ENCODE assay signal across 10 cellular contexts in genomic region chr18:9066358-9066757, GRCh38. TPM values are rescaled to one million over a fixed set of nuclear protein-coding genes. Genes with fewer than 3 reads are reported as not detected.
DNase-seq lines count a peak whose midpoint lies in the region; ATAC-seq, FAIRE-seq and TF ChIP-seq lines count a peak whose summit lies in the region.
"Had no signal": no experiment of that assay in that cellular context is flagged by ENCODE, and none has a peak within 500 bp of the region (broad histone marks: within the 10 kb centered on the region; RNA-seq: fewer than 3 reads in every experiment).

No MANE protein-coding gene starts in this region.

- no peaks in the 10 kb centered on the region for H3K79me1 ChIP-seq in H1 (ENCODE audit: low read depth, low read length)

- H3K36me3 ChIP-seq in H1 (ENCODE audit: control insufficient read depth in 2 of 4, insufficient read depth in 4 of 4, low read length in 3 of 4) (no peaks in the 10 kb centered on the region), body of pancreas (replicated peaks in 1 of 2; ENCODE audit: insufficient read depth in 1 of 2, low read depth in 2 of 2) (no peaks in the 10 kb centered on the region)

- TF ChIP-seq POLR2A in H1 (IDR thresholded peaks at IDR 0.05; ENCODE audit: control extremely low read depth in 1 of 2, low read depth in 2 of 2, low read length in 2 of 2) (no peak), body of pancreas (IDR thresholded peaks at IDR 0.05) (no peak)

- WGBS in H1 (ENCODE audit: extremely low coverage in 1 of 2, insufficient coverage in 1 of 2, insufficient read length in 1 of 2, insufficient replicate concordance in 2 of 2, low coverage in 1 of 2, low lambda C conversion rate in 2 of 2, missing lambda C conversion rate in 1 of 2), 2 experiments = 96% methylated on average over 4 of the region's 4 CpGs; no CpG with 5 or more reads in 1 of the 2 experiments
- WGBS in body of pancreas, 2 donors = 93 to 95% methylated on average over 4 of the region's 4 CpGs

- no peak overlapping the region for H2AK5ac ChIP-seq in H1 (ENCODE audit: low read depth, low read length)

- TF ChIP-seq CTCF in H1 (IDR thresholded peaks at IDR 0.05; ENCODE audit: control extremely low read depth in 1 of 3, insufficient read depth in 1 of 3, low read depth in 1 of 3, low read length in 3 of 3) (no peak), body of pancreas (IDR thresholded peaks at IDR 0.05) (no peak)

- H3K4ac ChIP-seq in H1 (replicated peaks; ENCODE audit: insufficient read length, low read depth, low read length) = no peak overlapping the region

- ATAC-seq in GM18868 (IDR thresholded peaks at IDR 0.05; ENCODE audit: unreplicated experiment) (peak; percentile 37), GM21528 (IDR thresholded peaks at IDR 0.05; ENCODE audit: low FRiP score, unreplicated experiment) (peak; percentile 28), HG03135 (IDR thresholded peaks at IDR 0.05; ENCODE audit: unreplicated experiment) (peak; percentile 28), body of pancreas (no peak)

- H3K4me2 ChIP-seq in H1 (ENCODE audit: insufficient read depth in 1 of 2, low read depth in 2 of 2, low read length in 2 of 2) = no peak overlapping the region

- TF ChIP-seq RAD21 in H1 (IDR thresholded peaks at IDR 0.05 in 1 of 2, conservative IDR thresholded peaks at IDR 0.05 in 1 of 2; ENCODE audit: low read depth in 2 of 2, low read length in 2 of 2) = no peak

- no peak overlapping the region for H3K9ac ChIP-seq in H1 (replicated peaks in 1 of 4; ENCODE audit: extremely low read depth in 1 of 4, low read depth in 3 of 4, low read length in 3 of 4)

- no peak for FAIRE-seq in H1 (lab: Jason Lieb, UNC)
- FAIRE-seq: small intestine had no signal

- H2BK12ac ChIP-seq in H1 (ENCODE audit: low read depth, low read length) = no peak overlapping the region

- DNase-seq in H1 (ENCODE audit: low read depth in 1 of 2, low spot score in 2 of 2) (no peak), body of pancreas (no peak)
- no peak for DNase-seq in stimulated activated CD4-positive, alpha-beta T cell treated with anti-CD3 and anti-CD28 coated beads, Interleukin-2, amount 100 ng/mL, for 24 hours
- DNase-seq in activated effector memory CD4-positive, alpha-beta T cell treated with Interleukin-2 at 50 U/mL for 16 hours = no peak
- DNase-seq: NCI-H1092 treated with DMSO at 0.1 percent for 48 hours, NCI-H69, small intestine had no signal

- H4K8ac ChIP-seq in H1 (ENCODE audit: extremely low read depth, insufficient read depth, low read length) = no peak overlapping the region

- H3K14ac ChIP-seq in H1 (ENCODE audit: insufficient read length) = no peak overlapping the region

- intact Hi-C loops in body of pancreas (cut with DNase I) = no loop called here

- no peak overlapping the region for H3K18ac ChIP-seq in H1 (ENCODE audit: extremely low read depth, low read length)

- no peak overlapping the region for H2BK5ac ChIP-seq in H1 (ENCODE audit: low read depth, low read length)

- H3K27me3 ChIP-seq in H1 (replicated peaks in 1 of 4; ENCODE audit: control insufficient read depth in 3 of 4, extremely low read depth in 1 of 4, insufficient read depth in 3 of 4, low read length in 3 of 4) = no peaks in the 10 kb centered on the region
- no peaks in the 10 kb centered on the region for H3K27me3 ChIP-seq in body of pancreas

- no peak overlapping the region for H2BK15ac ChIP-seq in H1 (ENCODE audit: low read length)

- no peak overlapping the region for H4K91ac ChIP-seq in H1 (replicated peaks; ENCODE audit: insufficient read length, low read length)

- H3K79me2 ChIP-seq in H1 (ENCODE audit: control insufficient read depth in 1 of 2, insufficient read depth in 2 of 2, low read length in 2 of 2) = no peaks in the 10 kb centered on the region

- H2BK20ac ChIP-seq in H1 (ENCODE audit: low read length) = no peak overlapping the region

- H3K4me3 ChIP-seq in H1 (ENCODE audit: extremely low read depth in 1 of 4, insufficient read depth in 2 of 4, low read depth in 3 of 4, low read length in 4 of 4) (no peak overlapping the region), body of pancreas (no peak overlapping the region)

- no peaks in the 10 kb centered on the region for H4K20me1 ChIP-seq in H1 (replicated peaks in 1 of 2; ENCODE audit: control insufficient read depth in 1 of 2, insufficient read depth in 2 of 2, low read length in 2 of 2)

- TF ChIP-seq EP300 in H1 (IDR thresholded peaks at IDR 0.05; ENCODE audit: borderline replicate concordance in 1 of 2, low read depth in 2 of 2, low read length in 2 of 2) = no peak

- H3K9me3 ChIP-seq in H1 (ENCODE audit: insufficient read depth in 2 of 2, low read depth in 1 of 2, low read length in 1 of 2) = no peaks in the 10 kb centered on the region
- H3K9me3 ChIP-seq in body of pancreas = no peaks in the 10 kb centered on the region

- H3K27ac ChIP-seq in H1 (ENCODE audit: low read depth, low read length) = no peak overlapping the region
- no peak overlapping the region for H3K27ac ChIP-seq in body of pancreas

- H3K4me1 ChIP-seq in H1 (replicated peaks in 1 of 4; ENCODE audit: control insufficient read depth in 3 of 4, insufficient read depth in 4 of 4, low read length in 3 of 4) = no peaks in the 10 kb centered on the region
- H3K4me1 ChIP-seq in body of pancreas = no peaks in the 10 kb centered on the region

- CTCF ChIA-PET in H1 (lab: Charles Lee; ENCODE audit: partially characterized antibody) = interaction anchor here (0.9 to 1.3 kb wide), 3 partner anchors 8 to 282 kb away, joined by 3 read pairs; no protein-coding TSS in a partner anchor

- H3K23ac ChIP-seq in H1 (ENCODE audit: insufficient read length) = no peak overlapping the region

- POLR2A ChIA-PET in H1 (lab: Charles Lee; ENCODE audit: partially characterized antibody) = interaction anchor here (0.7 kb wide), 1 partner anchor 37 kb away, joined by 4 read pairs; no protein-coding TSS in a partner anchor

- no peak overlapping the region for H4K5ac ChIP-seq in H1 (ENCODE audit: insufficient read length, low read depth, low read length)

- peak overlapping the region; percentile 60; the same call in 1 of the 2 replicates for H2AFZ ChIP-seq in H1 (ENCODE audit: low read length)

- H3K56ac ChIP-seq in H1 (replicated peaks; ENCODE audit: insufficient read length, low read depth, low read length) = no peak overlapping the region

- H2BK120ac ChIP-seq in H1 (replicated peaks; ENCODE audit: low read depth, low read length) = no peak overlapping the region

- H3K23me2 ChIP-seq in H1 (ENCODE audit: low read depth, low read length) = no peaks in the 10 kb centered on the region; the same call in 1 of the 2 replicates

TF ChIP-seq in H1, 55 proteins besides CTCF, POLR2A, EP300 and RAD21:
- TF ChIP-seq RBBP5 (IDR thresholded peaks at IDR 0.05; ENCODE audit: borderline replicate concordance, low read depth, low read length) (no peak), ASH2L (IDR thresholded peaks at IDR 0.05; ENCODE audit: low read length) (no peak), NRF1 (IDR thresholded peaks at IDR 0.05; ENCODE audit: low read depth, low read length) (no peak), CREB1 (IDR thresholded peaks at IDR 0.05) (no peak)
TF ChIP-seq in H1: peak in this region for 0.

RNA-seq across cellular contexts. Expression of gene NDUFV2, which starts 36.1 kb away (rescaled TPM):
- 191 and 196 TPM in 2 replicates for total RNA-seq in H1 (2021; fragmentation: NEBNext Ultra II Directional; extraction: Animal tissue kit (Norgen Biotek cat#: 25700))
- polyA plus RNA-seq in H1 (2011; rRNA removed) = 52.2 and 90.8 TPM in 2 replicates
- polyA plus RNA-seq in H1 (2011; cell fraction: cytosol; rRNA removed) = 107 TPM
- polyA plus RNA-seq in H1 (2011; cell fraction: nucleus; rRNA removed) = 44.6 TPM
- 137 to 244 TPM (median 153 TPM) in 4 replicates for polyA plus RNA-seq in H1 (2012, experiment 1 of 2)
- polyA plus RNA-seq in H1 (2012, experiment 2 of 2) = 64.0 TPM
- polyA plus RNA-seq in H1 (2013, experiment 1 of 2) = 221 TPM
- polyA plus RNA-seq in H1 (2013, experiment 2 of 2) = 225 TPM
- 51.1 and 59.6 TPM in 2 replicates for polyA minus RNA-seq in H1 (2011; rRNA and poly(A)+ RNA removed)
- 30.6 TPM for polyA minus RNA-seq in H1 (2011; cell fraction: cytosol; rRNA and poly(A)+ RNA removed)
- 114 TPM for polyA minus RNA-seq in H1 (2011; cell fraction: nucleus; rRNA and poly(A)+ RNA removed)
- 10 to 100 TPM; 40.5 to 42.5 TPM for total RNA-seq in body of pancreas
